ENCODE assay signal across 19 cellular contexts in the genomic region with DNA sequence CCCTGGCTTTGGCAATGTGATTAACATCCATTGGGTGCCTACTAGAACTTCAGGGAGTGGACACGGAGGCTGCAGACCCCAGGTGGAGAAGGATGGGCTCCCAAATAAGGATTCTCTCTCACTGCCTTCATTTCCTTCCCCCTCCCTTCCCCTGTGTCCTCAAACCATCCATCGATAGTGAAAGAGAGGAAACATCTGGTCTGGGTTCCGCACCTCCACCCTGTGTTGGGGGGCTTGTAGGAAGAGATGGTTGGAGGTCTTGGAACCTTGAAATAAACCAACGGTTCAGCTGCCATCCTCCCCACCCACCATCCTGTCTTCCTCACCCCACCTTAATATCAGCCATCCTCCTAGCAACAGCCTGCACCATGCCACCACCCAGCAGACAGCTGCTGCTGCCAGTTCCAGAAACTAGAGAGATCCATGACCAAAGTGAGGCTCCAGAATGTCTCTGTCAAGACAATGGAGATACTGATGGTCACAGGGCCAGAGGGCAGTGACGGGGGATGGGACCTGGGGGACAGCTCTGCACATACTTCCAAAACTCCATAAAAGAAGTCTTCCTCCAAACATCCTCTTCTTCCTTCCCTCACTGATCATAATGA.
DNase-seq lines count a peak whose midpoint lies in the region; TF ChIP-seq lines count a peak whose summit lies in the region.
"Had no signal": no experiment of that assay in that cellular context is flagged by ENCODE, and none has a peak within 500 bp of the region (broad histone marks: within the 10 kb centered on the region; RNA-seq: fewer than 3 reads in every experiment).

No MANE protein-coding gene starts in this region.

- H3K36me3 ChIP-seq in esophagus muscularis mucosa = no peaks in the 10 kb centered on the region
- no peaks in the 10 kb centered on the region for H3K36me3 ChIP-seq in sigmoid colon
- H3K36me3 ChIP-seq: ovary, right lobe of liver, thoracic aorta had no signal

- intact Hi-C loops in esophagus muscularis mucosa (cut with DNase I) (no loop called here), sigmoid colon (cut with DNase I) (no loop called here)

- TF ChIP-seq EP300 in esophagus muscularis mucosa (IDR thresholded peaks at IDR 0.05) (no peak), sigmoid colon (IDR thresholded peaks at IDR 0.05) (no peak)

- CTCF ChIA-PET in HEK293T (lab: Yijun Ruan, JAX) = interaction anchor here (0.6 kb wide), 1 partner anchor 638 kb away, joined by 5 read pairs; no protein-coding TSS in a partner anchor

- TF ChIP-seq POLR2A in esophagus muscularis mucosa (IDR thresholded peaks at IDR 0.05; ENCODE audit: low read depth) = no peak
- TF ChIP-seq POLR2A in sigmoid colon (IDR thresholded peaks at IDR 0.05) = no peak

- H3K9me3 ChIP-seq in esophagus muscularis mucosa = no peaks in the 10 kb centered on the region
- H3K9me3 ChIP-seq in sigmoid colon = no peaks in the 10 kb centered on the region
- H3K9me3 ChIP-seq: ovary, right lobe of liver, thoracic aorta had no signal

- POLR2A ChIA-PET in HEK293T (lab: Yijun Ruan, JAX) = no interaction called here

- 61% methylated on average over 5 of the region's 5 CpGs for WGBS in esophagus muscularis mucosa
- WGBS in sigmoid colon, 2 donors = 62 to 91% methylated on average over 5 of the region's 5 CpGs

- no peak for TF ChIP-seq CTCF in esophagus muscularis mucosa (IDR thresholded peaks at IDR 0.05)
- no peak for TF ChIP-seq CTCF in sigmoid colon (IDR thresholded peaks at IDR 0.05)

- no peak overlapping the region for H3K4me3 ChIP-seq in esophagus muscularis mucosa
- H3K4me3 ChIP-seq in sigmoid colon = no peak overlapping the region
- H3K4me3 ChIP-seq: ovary, right lobe of liver, thoracic aorta had no signal

- H3K27ac ChIP-seq in esophagus muscularis mucosa (replicated peaks in 1 of 4) = no peak overlapping the region
- no peak overlapping the region for H3K27ac ChIP-seq in sigmoid colon
- H3K27ac ChIP-seq: epithelial cell of prostate, ovary, right lobe of liver, thoracic aorta had no signal

- H3K4me1 ChIP-seq in esophagus muscularis mucosa = peaks cover 23 to 31% (median 26%) of the 10 kb centered on the region in 4 donors
- peaks cover 0 to 20% (median 16%) of the 10 kb centered on the region in 4 donors for H3K4me1 ChIP-seq in sigmoid colon
- H3K4me1 ChIP-seq: right lobe of liver had no signal

- peaks cover 0 to 29% (median 0%) of the 10 kb centered on the region in 4 donors for H3K27me3 ChIP-seq in esophagus muscularis mucosa
- no peaks in the 10 kb centered on the region for H3K27me3 ChIP-seq in sigmoid colon
- H3K27me3 ChIP-seq: ovary, right lobe of liver had no signal

- peak; percentile 56 for DNase-seq in activated CD8-positive, alpha-beta memory T cell treated with anti-CD3 and anti-CD28 coated beads for 24 hours
- no peak for DNase-seq in activated CD8-positive, alpha-beta memory T cell treated with anti-CD3 and anti-CD28 coated beads, Interleukin-2, amount 50 U/mL, for 4 hours
- DNase-seq in Kasumi-1 (lab: John Stamatoyannopoulos, UW) (peak; percentile 13 to 44), esophagus muscularis mucosa (ENCODE audit: extremely low spot score) (peak; percentile 57), sigmoid colon (peak; percentile 15), midbrain (lab: John Stamatoyannopoulos, UW) (no peak), NCI-H187 (lab: John Stamatoyannopoulos, UW) (no peak), HEK293T (ENCODE audit: extremely low spot score) (no peak)
- DNase-seq: activated effector memory CD4-positive, alpha-beta T cell treated with anti-CD3 and anti-CD28 coated beads, Interleukin-2, amount 50 U/mL, for 16 hours; anterior cingulate cortex; caudate nucleus; foreskin fibroblast; immature natural killer cell; NCI-H748 treated with DMSO at 0.1 percent for 48 hours; ovary; SIG-M5 had no signal

TF ChIP-seq in HEK293T, 16 proteins besides CTCF, POLR2A, EP300 and RAD21:
- TF ChIP-seq FOXK2 (IDR thresholded peaks at IDR 0.05) (no peak), TARDBP (IDR thresholded peaks at IDR 0.05) (no peak), LEF1 (IDR thresholded peaks at IDR 0.05; ENCODE audit: borderline replicate concordance) (no peak), ELF4 (IDR thresholded peaks at IDR 0.05) (no peak), HDGF (IDR thresholded peaks at IDR 0.05; ENCODE audit: borderline replicate concordance) (no peak), FOXA1 (IDR thresholded peaks at IDR 0.05) (no peak), NFRKB (IDR thresholded peaks at IDR 0.05) (no peak), SP1 (IDR thresholded peaks at IDR 0.05) (no peak), ARNT (IDR thresholded peaks at IDR 0.05) (no peak), FOXM1 (IDR thresholded peaks at IDR 0.05; ENCODE audit: borderline replicate concordance) (no peak), SUZ12 (IDR thresholded peaks at IDR 0.05) (no peak), L3MBTL2 (conservative IDR thresholded peaks at IDR 0.05) (no peak), BHLHE40 (IDR thresholded peaks at IDR 0.05; ENCODE audit: borderline replicate concordance) (no peak), ZNF384 (IDR thresholded peaks at IDR 0.05) (no peak), CTBP1 (IDR thresholded peaks at IDR 0.05; ENCODE audit: borderline replicate concordance) (no peak)
- TF ChIP-seq, protein P1, sequence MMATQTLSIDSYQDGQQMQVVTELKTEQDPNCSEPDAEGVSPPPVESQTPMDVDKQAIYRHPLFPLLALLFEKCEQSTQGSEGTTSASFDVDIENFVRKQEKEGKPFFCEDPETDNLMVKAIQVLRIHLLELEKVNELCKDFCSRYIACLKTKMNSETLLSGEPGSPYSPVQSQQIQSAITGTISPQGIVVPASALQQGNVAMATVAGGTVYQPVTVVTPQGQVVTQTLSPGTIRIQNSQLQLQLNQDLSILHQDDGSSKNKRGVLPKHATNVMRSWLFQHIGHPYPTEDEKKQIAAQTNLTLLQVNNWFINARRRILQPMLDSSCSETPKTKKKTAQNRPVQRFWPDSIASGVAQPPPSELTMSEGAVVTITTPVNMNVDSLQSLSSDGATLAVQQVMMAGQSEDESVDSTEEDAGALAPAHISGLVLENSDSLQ (IDR thresholded peaks at IDR 0.05) = no peak

Comparison
In these comparisons a context has a peak if more than half of its experiments do, and no peak if none do; other contexts are left out.
1. DNase-seq: peak in activated CD8-positive, alpha-beta memory T cell treated with anti-CD3 and anti-CD28 coated beads for 24 hours (single experiment), Kasumi-1 (2 of 2), esophagus muscularis mucosa (single experiment) and sigmoid colon (single experiment); none in activated CD8-positive, alpha-beta memory T cell treated with anti-CD3 and anti-CD28 coated beads, Interleukin-2, amount 50 U/mL, for 4 hours (single experiment), midbrain (single experiment), NCI-H187 (0 of 2) and HEK293T (single experiment).